8 cellular contexts compared by ENCODE assay signal in the genomic region with DNA sequence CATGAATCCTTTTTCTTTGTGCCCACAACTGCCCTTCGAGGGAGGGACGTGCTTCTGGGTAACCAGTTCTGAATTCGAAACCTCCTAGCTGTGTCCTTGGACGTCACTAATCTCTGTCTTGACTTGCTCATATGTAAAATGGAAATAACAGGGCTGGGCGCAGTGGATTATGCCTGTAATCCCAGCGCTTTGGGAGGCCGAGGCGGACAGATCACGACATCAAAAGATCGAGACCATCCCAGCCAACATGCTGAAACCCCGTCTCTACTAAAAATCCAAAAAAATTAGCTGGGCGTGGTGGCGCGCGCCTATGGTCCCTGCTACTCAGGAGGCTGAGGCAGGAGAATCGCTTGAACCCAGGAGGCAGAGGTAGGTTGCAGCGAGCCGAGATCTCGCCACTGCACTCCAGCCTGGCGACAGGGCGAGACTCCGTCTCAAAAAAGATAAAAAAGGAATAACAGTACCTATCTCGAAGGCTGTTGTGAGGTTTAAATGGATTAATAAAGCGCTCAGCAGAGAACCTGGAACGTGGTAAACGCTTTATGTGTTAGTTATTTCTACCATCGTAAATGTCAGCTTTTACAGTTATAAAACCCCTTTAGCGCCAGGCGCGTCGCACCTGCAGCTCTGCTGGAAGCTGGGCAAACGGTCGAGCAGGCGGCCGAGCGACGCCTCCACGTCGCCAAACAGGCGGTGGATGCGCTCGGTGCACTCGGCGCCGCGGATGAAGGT.
DNase-seq lines count a peak whose midpoint lies in the region.

No MANE protein-coding gene starts in this region.

- peaks cover 4 to 22% of the 10 kb centered on the region in 2 donors for H3K4me1 ChIP-seq in muscle layer of duodenum (ENCODE audit: control insufficient read depth in 1 of 2, insufficient read depth in 2 of 2, low read length in 2 of 2)

- peak; percentile 40 for DNase-seq in stimulated activated CD4-positive, alpha-beta T cell treated with anti-CD3 and anti-CD28 coated beads, Interleukin-2, amount 100 ng/mL, for 4 hours (ENCODE audit: low read depth)
- no peak for DNase-seq in stimulated activated CD4-positive, alpha-beta T cell treated with anti-CD3 and anti-CD28 coated beads, Interleukin-12 subunit alpha, Interleukin-12 subunit beta, amount 100 ng/mL, for 4 hours
- DNase-seq in NCI-H1930 (lab: John Stamatoyannopoulos, UW) = no peak
- DNase-seq in NK-92 (lab: John Stamatoyannopoulos, UW; ENCODE audit: unreplicated experiment) = no peak
- no peak for DNase-seq in NCI-H2029 treated with DMSO at 0.1 percent for 48 hours (lab: John Stamatoyannopoulos, UW)
- DNase-seq in ACHN = no peak

- peak overlapping the region; percentile 94 to 95 for H3K4me3 ChIP-seq in muscle layer of duodenum (ENCODE audit: low read depth in 1 of 2, low read length in 2 of 2)

- no peaks in the 10 kb centered on the region for H3K27me3 ChIP-seq in muscle layer of duodenum (ENCODE audit: low read depth, low read length)

- in situ Hi-C loops in ACHN (cut with HindIII; ENCODE audit: low pct_ligation_motif_present, low pct_unique_long_range_greater_than_20kb, low sequenced_read_pairs) = no loop called here

- H3K36me3 ChIP-seq in muscle layer of duodenum (ENCODE audit: control insufficient read depth in 1 of 2, insufficient read depth in 2 of 2, low read length in 2 of 2) = peaks cover 27 to 32% of the 10 kb centered on the region in 2 donors

- H3K9me3 ChIP-seq in muscle layer of duodenum (ENCODE audit: control insufficient read depth in 1 of 2, low read length in 2 of 2) = no peaks in the 10 kb centered on the region

- peak overlapping the region; percentile 88 for H3K27ac ChIP-seq in cingulate gyrus (ENCODE audit: low read depth, low read length)
- H3K27ac ChIP-seq in muscle layer of duodenum (ENCODE audit: low read length) = peak overlapping the region; percentile 80
